20 cellular contexts compared by ENCODE assay signal in genomic region chr17:135895-136294, GRCh38. TPM values are rescaled to one million over a fixed set of nuclear protein-coding genes. Genes with fewer than 3 reads are reported as not detected.
"Had no signal": no experiment of that assay in that cellular context is flagged by ENCODE, and none has a peak within 500 bp of the region (broad histone marks: within the 10 kb centered on the region; RNA-seq: fewer than 3 reads in every experiment).

No MANE protein-coding gene starts in this region.

RNA-seq across cellular contexts. Expression of gene SCGB1C2, which starts 1.5 kb away (rescaled TPM):
- total RNA-seq: dermis blood vessel endothelial cell, dorsolateral prefrontal cortex, endodermal cell, esophagus mucosa, esophagus squamous epithelium, gastrocnemius medialis, glomerular endothelial cell, heart right ventricle, kidney epithelial cell, left cardiac atrium, left lung, left ventricle myocardium superior, lower leg skin, lower lobe of right lung, lung microvascular endothelial cell, mesenteric fat pad, mesothelial cell of epicardium, mucosa of descending colon, myocyte had no signal
- polyA plus RNA-seq: heart right ventricle, keratinocyte had no signal

RNA-seq across cellular contexts. Expression of gene DOC2B, which starts 45.6 kb away (rescaled TPM):
- polyA plus RNA-seq: keratinocyte had no signal
